Comparison of ENCODE assay signal across 19 cellular contexts in genomic region chr12:40209886-40210285, GRCh38. TPM values are rescaled to one million over a fixed set of nuclear protein-coding genes. Genes with fewer than 3 reads are reported as not detected.
DNase-seq lines count a peak whose midpoint lies in the region; ATAC-seq and TF ChIP-seq lines count a peak whose summit lies in the region.
"Had no signal": no experiment of that assay in that cellular context is flagged by ENCODE, and none has a peak within 500 bp of the region (broad histone marks: within the 10 kb centered on the region; RNA-seq: fewer than 3 reads in every experiment).

No MANE protein-coding gene starts in this region.

- POLR2A ChIA-PET in activated B cell treated with CpG ODN at 0.5 μM for 24 hours (lab: Charles Lee), result interaction anchor here (1.1 to 4.4 kb wide), 4 partner anchors 10 to 104 kb away, joined by 5 to 82 read pairs (median 10); partner anchors contain the start of gene LRRK2

- H3K27me3 Mint-ChIP-seq in CD14-positive monocyte (ENCODE audit: low read depth in 3 of 3) (no peaks in the 10 kb centered on the region), activated B cell treated with CpG ODN at 0.5 μM for 24 hours (no peaks in the 10 kb centered on the region), memory B cell (no peaks in the 10 kb centered on the region)
- no peaks in the 10 kb centered on the region for H3K27me3 Mint-ChIP-seq in stimulated activated memory B cell treated with anti-CD40 and anti-IgM and Interleukin-4, amounts not matched to agents 10 μg/mL and 1 μg/mL and 100 μg/mL, for 72 hours
- H3K27me3 Mint-ChIP-seq in activated CD8-positive, alpha-beta memory T cell treated with anti-CD3 and anti-CD28 coated beads, Interleukin-2, amount 10 ng/mL, durations not matched to agents 7 days and 5 days, result no peaks in the 10 kb centered on the region
- H3K27me3 Mint-ChIP-seq: CD4-positive, alpha-beta T cell had no signal

- H3K36me3 Mint-ChIP-seq in CD14-positive monocyte, result no peaks in the 10 kb centered on the region
- peaks cover 3% of the 10 kb centered on the region for H3K36me3 Mint-ChIP-seq in activated B cell treated with CpG ODN at 0.5 μM for 24 hours (ENCODE audit: low read depth)
- H3K36me3 Mint-ChIP-seq in memory B cell, result peaks cover 6% of the 10 kb centered on the region
- peaks cover under 1% of the 10 kb centered on the region for H3K36me3 Mint-ChIP-seq in stimulated activated memory B cell treated with anti-CD40 and anti-IgM and Interleukin-4, amounts not matched to agents 10 μg/mL and 1 μg/mL and 100 μg/mL, for 72 hours
- H3K36me3 Mint-ChIP-seq in activated CD8-positive, alpha-beta memory T cell treated with anti-CD3 and anti-CD28 coated beads, Interleukin-2, amount 10 ng/mL, durations not matched to agents 7 days and 5 days, result peaks cover 2% of the 10 kb centered on the region

- H3K27ac Mint-ChIP-seq in CD14-positive monocyte, result peak overlapping the region; percentile 93 to 99 (median 96)
- H3K27ac Mint-ChIP-seq in activated B cell treated with CpG ODN at 0.5 μM for 24 hours, result peak overlapping the region; percentile 90
- peak overlapping the region; percentile 9 for H3K27ac Mint-ChIP-seq in memory B cell
- peak overlapping the region; percentile 84 for H3K27ac Mint-ChIP-seq in stimulated activated memory B cell treated with anti-CD40 and anti-IgM and Interleukin-4, amounts not matched to agents 10 μg/mL and 1 μg/mL and 100 μg/mL, for 72 hours
- no peak overlapping the region for H3K27ac Mint-ChIP-seq in activated CD8-positive, alpha-beta memory T cell treated with anti-CD3 and anti-CD28 coated beads, Interleukin-2, amount 10 ng/mL, durations not matched to agents 7 days and 5 days
- H3K27ac Mint-ChIP-seq: CD4-positive, alpha-beta T cell had no signal

- CTCF ChIA-PET in activated B cell treated with CpG ODN at 0.5 μM for 24 hours (lab: Charles Lee), result interaction anchor here (1.0 to 1.8 kb wide), 3 partner anchors 16 to 57 kb away, joined by 3 to 4 read pairs (median 3); no protein-coding TSS in a partner anchor
- CTCF ChIA-PET in activated CD8-positive, alpha-beta memory T cell treated with anti-CD3 and anti-CD28 coated beads, Interleukin-2, amount 10 ng/mL, durations not matched to agents 7 days and 5 days (lab: Charles Lee), result interaction anchor here (1.3 kb wide), 1 partner anchor 22 kb away, joined by 3 read pairs; no protein-coding TSS in a partner anchor

- intact Hi-C loops in CD14-positive monocyte (cut with micrococcal nuclease), result loop anchor here in 1 of 2 donors (2.0 to 5.0 kb wide), 2 partner anchors 15 to 53 kb away; partner anchors contain the start of gene LRRK2
- intact Hi-C loops in activated B cell treated with CpG ODN at 0.5 μM for 24 hours (cut with micrococcal nuclease), result no loop called here

- H3K4me1 Mint-ChIP-seq in CD14-positive monocyte, result peaks cover 37% of the 10 kb centered on the region
- H3K4me1 Mint-ChIP-seq in activated B cell treated with CpG ODN at 0.5 μM for 24 hours, result peaks cover 28% of the 10 kb centered on the region
- H3K4me1 Mint-ChIP-seq in memory B cell, result peaks cover 21% of the 10 kb centered on the region
- H3K4me1 Mint-ChIP-seq in stimulated activated memory B cell treated with anti-CD40 and anti-IgM and Interleukin-4, amounts not matched to agents 10 μg/mL and 1 μg/mL and 100 μg/mL, for 72 hours, result peaks cover 26% of the 10 kb centered on the region
- H3K4me1 Mint-ChIP-seq in activated CD8-positive, alpha-beta memory T cell treated with anti-CD3 and anti-CD28 coated beads, Interleukin-2, amount 10 ng/mL, durations not matched to agents 7 days and 5 days, result no peaks in the 10 kb centered on the region

- H3K9me3 Mint-ChIP-seq in CD14-positive monocyte (peaks cover 0 to 7% (median under 1%) of the 10 kb centered on the region in 7 donors), activated B cell treated with CpG ODN at 0.5 μM for 24 hours (peaks cover 7% of the 10 kb centered on the region), memory B cell (peaks cover 3% of the 10 kb centered on the region)
- peaks cover 8% of the 10 kb centered on the region for H3K9me3 Mint-ChIP-seq in stimulated activated memory B cell treated with anti-CD40 and anti-IgM and Interleukin-4, amounts not matched to agents 10 μg/mL and 1 μg/mL and 100 μg/mL, for 72 hours
- H3K9me3 Mint-ChIP-seq in activated CD8-positive, alpha-beta memory T cell treated with anti-CD3 and anti-CD28 coated beads, Interleukin-2, amount 10 ng/mL, durations not matched to agents 7 days and 5 days (ENCODE audit: low read depth), result peaks cover 6% of the 10 kb centered on the region

- TF ChIP-seq CTCF in CD14-positive monocyte (IDR thresholded peaks at IDR 0.05), result no peak
- no peak for TF ChIP-seq CTCF in activated B cell treated with CpG ODN at 0.5 μM for 24 hours (IDR thresholded peaks at IDR 0.05)

- H3K4me3 Mint-ChIP-seq in CD14-positive monocyte, result peak overlapping the region in 1 of 2 donors; percentile 44
- peak overlapping the region; percentile 35 for H3K4me3 Mint-ChIP-seq in activated B cell treated with CpG ODN at 0.5 μM for 24 hours
- no peak overlapping the region for H3K4me3 Mint-ChIP-seq in memory B cell
- peak overlapping the region; percentile 7 for H3K4me3 Mint-ChIP-seq in stimulated activated memory B cell treated with anti-CD40 and anti-IgM and Interleukin-4, amounts not matched to agents 10 μg/mL and 1 μg/mL and 100 μg/mL, for 72 hours
- H3K4me3 Mint-ChIP-seq in activated CD8-positive, alpha-beta memory T cell treated with anti-CD3 and anti-CD28 coated beads, Interleukin-2, amount 10 ng/mL, durations not matched to agents 7 days and 5 days, result no peak overlapping the region
- H3K4me3 Mint-ChIP-seq: CD4-positive, alpha-beta T cell had no signal

- DNase-seq in CD14-positive monocyte (ENCODE audit: low spot score) (no peak), activated B cell treated with CpG ODN at 0.5 μM for 24 hours (no peak), memory B cell (ENCODE audit: low spot score in 2 of 2) (no peak), DMS53 treated with DMSO at 0.1 percent for 48 hours (lab: John Stamatoyannopoulos, UW; ENCODE audit: unreplicated experiment) (no peak)
- DNase-seq in activated CD8-positive, alpha-beta memory T cell treated with anti-CD3 and anti-CD28 coated beads, Interleukin-2, amount 10 ng/mL, durations not matched to agents 7 days and 5 days, result no peak
- DNase-seq: CD4-positive, alpha-beta T cell; DND-41; GDM1; MG63; NCI-H1092 treated with DMSO at 0.1 percent for 48 hours; NCI-H1694 treated with DMSO at 0.1 percent for 48 hours; NCI-H446 treated with DMSO at 0.1 percent for 48 hours; NCI-H748 treated with DMSO at 0.1 percent for 48 hours; OCI-M1; RPMI8226; SJCRH30 had no signal

- ATAC-seq in activated B cell treated with CpG ODN at 0.5 μM for 24 hours (ENCODE audit: low read depth) (no peak), memory B cell (ENCODE audit: low read depth) (no peak), HG03439 (IDR thresholded peaks at IDR 0.05; ENCODE audit: unreplicated experiment) (no peak)
- ATAC-seq in stimulated activated memory B cell treated with anti-CD40 and anti-IgM and Interleukin-4, amounts not matched to agents 10 μg/mL and 1 μg/mL and 100 μg/mL, for 72 hours, result no peak
- ATAC-seq in activated CD8-positive, alpha-beta memory T cell treated with anti-CD3 and anti-CD28 coated beads, Interleukin-2, amount 10 ng/mL, durations not matched to agents 7 days and 5 days, result no peak
- ATAC-seq: HepG2 had no signal

RNA-seq across cellular contexts. Expression of gene LRRK2, which starts 14.9 kb away (rescaled TPM):
- 10 to 100 TPM; 47.7 to 47.9 TPM for polyA plus RNA-seq in CD14-positive monocyte
- total RNA-seq in activated B cell treated with CpG ODN at 0.5 μM for 24 hours, result 59.9 and 71.7 TPM in 2 replicates
- under 1 TPM; 0.23 to 0.80 TPM for total RNA-seq in activated CD8-positive, alpha-beta memory T cell treated with anti-CD3 and anti-CD28 coated beads, Interleukin-2, amount 10 ng/mL, durations not matched to agents 7 days and 5 days
- total RNA-seq: HepG2 had no signal
- polyA plus RNA-seq: HepG2 had no signal

Comparison
In these comparisons a context has a peak if more than half of its experiments do, and no peak if none do; other contexts are left out.
1. H3K4me3 Mint-ChIP-seq: peak in activated B cell treated with CpG ODN at 0.5 μM for 24 hours (single experiment) and stimulated activated memory B cell treated with anti-CD40 and anti-IgM and Interleukin-4, amounts not matched to agents 10 μg/mL and 1 μg/mL and 100 μg/mL, for 72 hours (single experiment); none in memory B cell (single experiment) and activated CD8-positive, alpha-beta memory T cell treated with anti-CD3 and anti-CD28 coated beads, Interleukin-2, amount 10 ng/mL, durations not matched to agents 7 days and 5 days (single experiment).
2. RNA of gene LRRK2, which starts 14.9 kb away (total RNA-seq): 59.9 to 71.7 TPM in activated B cell treated with CpG ODN at 0.5 μM for 24 hours; 0.23 to 0.80 TPM in activated CD8-positive, alpha-beta memory T cell treated with anti-CD3 and anti-CD28 coated beads, Interleukin-2, amount 10 ng/mL, durations not matched to agents 7 days and 5 days; every median in the first group is over 10 times any median in the second.